ENCODE assay signal across 23 cellular contexts in the genomic region with DNA sequence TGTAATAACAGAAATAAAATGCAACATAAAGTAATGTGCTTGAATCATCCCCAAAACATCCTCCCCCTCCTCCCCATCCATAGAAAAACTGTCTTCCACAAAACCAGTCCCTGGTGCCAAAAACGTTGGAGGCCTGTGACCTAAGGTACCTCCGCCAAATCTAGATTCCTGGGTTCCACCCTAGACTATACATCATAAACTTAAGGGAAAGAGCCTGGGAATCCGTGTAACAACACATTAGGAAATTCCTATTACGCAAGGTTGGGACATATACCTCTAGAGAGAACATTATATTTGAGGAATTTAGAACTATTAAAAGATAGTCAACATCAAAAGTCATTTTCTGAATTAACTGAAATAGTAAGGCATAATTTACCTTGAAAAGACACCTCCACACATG. TPM values are rescaled to one million over a fixed set of nuclear protein-coding genes. Genes with fewer than 3 reads are reported as not detected.
A peak's percentile ranks its signal among the peaks of the same experiment; 100 is the strongest.
DNase-seq lines count a peak whose midpoint lies in the region; ATAC-seq, FAIRE-seq and TF ChIP-seq lines count a peak whose summit lies in the region.
"Had no signal": no experiment of that assay in that cellular context is flagged by ENCODE, and none has a peak within 500 bp of the region (broad histone marks: within the 10 kb centered on the region; RNA-seq: fewer than 3 reads in every experiment).

No MANE protein-coding gene starts in this region.

- no peak for TF ChIP-seq POLR2A in K562 (conservative IDR thresholded peaks at IDR 0.05)

- TF ChIP-seq RAD21 in K562 (CRISPR knock-in tag; conservative IDR thresholded peaks at IDR 0.05 in 1 of 2, IDR thresholded peaks at IDR 0.05 in 1 of 2): no peak

- DNase-seq in MCF 10A (ENCODE audit: unreplicated experiment) (peak; percentile 86), mammary epithelial cell (no peak), K562 (ENCODE audit: extremely low read depth in 1 of 4, low spot score in 3 of 4) (no peak), fibroblast of the aortic adventitia (ENCODE audit: low read depth) (peak; percentile 75), skeletal muscle cell (ENCODE audit: low read depth) (peak; percentile 80), NCI-H1048 (lab: John Stamatoyannopoulos, UW) (no peak), DMS79 treated with DMSO at 0.1 percent for 48 hours (lab: John Stamatoyannopoulos, UW) (no peak)
- DNase-seq: ACHN, DMS53, NCI-H1417 treated with DMSO at 0.1 percent for 48 hours, NCI-H187, NCI-H2107, NCI-H510A, PC-9, RPMI8226, SHP77 treated with DMSO at 0.1 percent for 48 hours had no signal

- CTCF ChIA-PET in MCF 10A (lab: Yijun Ruan, JAX) (interaction anchor here (0.6 to 1.3 kb wide), 2 partner anchors 9 to 42 kb away, joined by 4 read pairs; no protein-coding TSS in a partner anchor), mammary epithelial cell (lab: Charles Lee; ENCODE audit: low non-redundant PET) (no interaction called here), K562 (lab: Yijun Ruan, JAX; ENCODE audit: low intra/inter-chr PET ratio) (interaction anchor here (0.6 kb wide), 1 partner anchor 510 kb away, joined by 3 read pairs; no protein-coding TSS in a partner anchor)

- H3K4me1 Mint-ChIP-seq in MCF 10A (ENCODE audit: insufficient read depth, unreplicated experiment): peaks cover 11% of the 10 kb centered on the region

- no peak overlapping the region for H3K4me2 ChIP-seq in mammary epithelial cell (ENCODE audit: insufficient read depth, low read depth, low read length)
- no peak overlapping the region for H3K4me2 ChIP-seq in K562 (ENCODE audit: insufficient read depth, low read length)
- H3K4me2 ChIP-seq: PC-9 had no signal

- H3K27ac ChIP-seq in mammary epithelial cell (ENCODE audit: insufficient read depth, low read depth, low read length): no peak overlapping the region
- H3K27ac ChIP-seq in K562 (ENCODE audit: extremely low read depth, low read depth, low read length): no peak overlapping the region
- H3K27ac ChIP-seq: 22Rv1, C4-2B, HL-60, PC-9, SK-N-MC had no signal

- TF ChIP-seq EP300 in K562 (IDR thresholded peaks at IDR 0.05; ENCODE audit: low read length): no peak

- in situ Hi-C loops in mammary epithelial cell (cut with MboI; ENCODE audit: low sequenced_read_pairs in 2 of 2) (no loop called here), K562 (cut with MboI) (no loop called here)

- H4K20me1 ChIP-seq in mammary epithelial cell (ENCODE audit: insufficient read depth, low read length) (no peaks in the 10 kb centered on the region), K562 (replicated peaks; ENCODE audit: control insufficient read depth, insufficient read depth, low read length) (no peaks in the 10 kb centered on the region)

- TF ChIP-seq CTCF in MCF 10A (IDR thresholded peaks at IDR 0.05; ENCODE audit: unreplicated experiment) (no peak), mammary epithelial cell (conservative IDR thresholded peaks at IDR 0.05 in 1 of 2, IDR thresholded peaks at IDR 0.05 in 1 of 2; ENCODE audit: extremely low read depth in 1 of 2, insufficient read depth in 1 of 2, low read depth in 1 of 2, low read length in 2 of 2) (no peak), K562 (IDR thresholded peaks at IDR 0.05 in 2 of 3, conservative IDR thresholded peaks at IDR 0.05 in 1 of 3; ENCODE audit: insufficient read depth in 2 of 3, low read depth in 1 of 3, low read length in 3 of 3) (no peak), fibroblast of the aortic adventitia (IDR thresholded peaks at IDR 0.05; ENCODE audit: insufficient read depth, low read length) (no peak)

- H3K4me1 ChIP-seq in mammary epithelial cell (ENCODE audit: insufficient read depth, low read length) (no peaks in the 10 kb centered on the region), K562 (replicated peaks in 1 of 2; ENCODE audit: control insufficient read depth in 2 of 2, insufficient read depth in 2 of 2, low read length in 2 of 2) (peaks cover 0 to 6% of the 10 kb centered on the region in 2 experiments; a peak in 2 of 5 replicates)

- intact Hi-C loops in MCF 10A (cut with micrococcal nuclease): no loop called here
- intact Hi-C loops in mammary epithelial cell (cut with micrococcal nuclease): no loop called here
- intact Hi-C loops in K562 (cut with micrococcal nuclease): no loop called here

- POLR2A ChIA-PET in MCF 10A (lab: Yijun Ruan, JAX) (interaction anchor here (0.7 kb wide), 1 partner anchor 12 kb away, joined by 3 read pairs; no protein-coding TSS in a partner anchor), K562 (lab: Yijun Ruan, JAX) (interaction anchor here (1.2 kb wide), 1 partner anchor 12 kb away, joined by 4 read pairs; no protein-coding TSS in a partner anchor)

- H3K9me3 Mint-ChIP-seq in MCF 10A (ENCODE audit: unreplicated experiment): no peaks in the 10 kb centered on the region

- H2AFZ ChIP-seq in mammary epithelial cell (ENCODE audit: low read depth, low read length) (no peak overlapping the region), K562 (ENCODE audit: low read depth, low read length) (no peak overlapping the region)
- H2AFZ ChIP-seq: PC-9 had no signal

- no peak overlapping the region for H3K4me3 Mint-ChIP-seq in MCF 10A (ENCODE audit: unreplicated experiment)

- H3K27ac Mint-ChIP-seq in MCF 10A (ENCODE audit: low read depth, unreplicated experiment): peak overlapping the region; percentile 61

- 39% methylated on average over 4 of the region's 4 CpGs for WGBS in mammary epithelial cell (ENCODE audit: low coverage, missing lambda C conversion rate)
- 64% methylated on average over 4 of the region's 4 CpGs for WGBS in K562 (ENCODE audit: insufficient coverage, low coverage, missing lambda C conversion rate)

- H3K36me3 ChIP-seq in mammary epithelial cell (ENCODE audit: insufficient read depth, low read length) (peaks cover 4% of the 10 kb centered on the region), K562 (ENCODE audit: control insufficient read depth, insufficient read depth, low read length) (no peaks in the 10 kb centered on the region)

- H3K27me3 Mint-ChIP-seq in MCF 10A (ENCODE audit: insufficient read depth, unreplicated experiment): no peaks in the 10 kb centered on the region

- H3K79me2 ChIP-seq in mammary epithelial cell (ENCODE audit: insufficient read depth, low read length) (peaks cover 83% of the 10 kb centered on the region), K562 (ENCODE audit: control insufficient read depth, insufficient read depth, low read length) (peaks cover 23% of the 10 kb centered on the region)

- no peak overlapping the region for H3K9ac ChIP-seq in mammary epithelial cell (ENCODE audit: insufficient read depth, low read length)
- no peak overlapping the region for H3K9ac ChIP-seq in K562 (ENCODE audit: insufficient read depth in 1 of 2, low read depth in 2 of 2, low read length in 2 of 2)

- no peak overlapping the region for H3K4me3 ChIP-seq in mammary epithelial cell (replicated peaks in 1 of 3; ENCODE audit: insufficient read depth in 1 of 3, low read depth in 2 of 3, low read length in 3 of 3)
- no peak overlapping the region for H3K4me3 ChIP-seq in K562
- no peak overlapping the region for H3K4me3 ChIP-seq in fibroblast of the aortic adventitia (ENCODE audit: low read depth, low read length)
- H3K4me3 ChIP-seq in skeletal muscle cell (ENCODE audit: low read depth, low read length): no peak overlapping the region
- H3K4me3 ChIP-seq: PC-9, SK-N-MC had no signal

- ATAC-seq in K562 (no peak), HG02884 (IDR thresholded peaks at IDR 0.05; ENCODE audit: unreplicated experiment) (no peak)

- no peaks in the 10 kb centered on the region for H3K9me3 ChIP-seq in mammary epithelial cell (replicated peaks; ENCODE audit: insufficient read depth, low read length)
- no peaks in the 10 kb centered on the region for H3K9me3 ChIP-seq in K562 (replicated peaks; ENCODE audit: control insufficient read depth, insufficient read depth, low read depth, low read length)

- H3K27me3 ChIP-seq in mammary epithelial cell (ENCODE audit: insufficient read depth, low read length): no peaks in the 10 kb centered on the region
- H3K27me3 ChIP-seq in K562 (ENCODE audit: control insufficient read depth in 2 of 2, insufficient read depth in 2 of 2, low read length in 2 of 2): no peaks in the 10 kb centered on the region

- H3K36me3 Mint-ChIP-seq in MCF 10A (ENCODE audit: insufficient read depth, unreplicated experiment): peaks cover 8% of the 10 kb centered on the region

- H3K9me1 ChIP-seq in K562 (ENCODE audit: control insufficient read depth, insufficient read depth, low read length): no peaks in the 10 kb centered on the region

- BruUV-seq in MCF 10A (replicated peaks; lab: Mats Ljungman, UMichigan): no TSS peak
- BruUV-seq in mammary epithelial cell (replicated peaks; lab: Mats Ljungman, UMichigan): no TSS peak
- no TSS peak for BruUV-seq in K562 (replicated peaks; lab: Mats Ljungman, UMichigan)

- FAIRE-seq in K562 (lab: Jason Lieb, UNC): no peak
- FAIRE-seq: D721Med, H54 had no signal

- dilution Hi-C loops in mammary epithelial cell (cut with HindIII; ENCODE audit: low sequenced_read_pairs): no loop called here

TF ChIP-seq in K562, 482 proteins besides CTCF, POLR2A, EP300 and RAD21 (continues in another document):
- TF ChIP-seq HNRNPLL (IDR thresholded peaks at IDR 0.05; ENCODE audit: low read depth, low read length, poor library complexity, severe bottlenecking) (no peak), STAT5B (CRISPR knock-in tag; IDR thresholded peaks at IDR 0.05) (no peak)

RNA-seq across cellular contexts. Expression of a gene that starts 38.0 kb away (rescaled TPM):
- total RNA-seq in MCF 10A (2022) (32.6 and 43.7 TPM in 2 replicates), mammary epithelial cell (10 to 100 TPM; 11.2 to 54.1 TPM), K562 (2014; rRNA removed) (2.9 and 4.2 TPM in 2 replicates), K562 (2014; rRNA removed; fragmentation: Illumina TruSeq; extraction: Trizol) (7.1 and 8.3 TPM in 2 replicates), K562 (2015; rRNA removed; fragmentation: Illumina TruSeq; extraction: Trizol) (6.9 and 7.4 TPM in 2 replicates), K562 (2021) (21.6 and 23.8 TPM in 2 replicates), fibroblast of the aortic adventitia (ENCODE audit: low replicate concordance) (15.9 and 18.3 TPM in 2 replicates)
- polyA plus RNA-seq in mammary epithelial cell (18.7 TPM), K562 (2011; rRNA removed) (6.4 and 7.4 TPM in 2 replicates), K562 (2014; fragmentation: Illumina TruSeq; extraction: Trizol) (28.6 and 32.1 TPM in 2 replicates), K562 (2014; fragmentation: Nextera tagmentation; extraction: Ambion mirVana) (1 to 10 TPM; 3.8 to 5.3 TPM), K562 (2014; rRNA removed) (6.2 and 6.6 TPM in 2 replicates)
- 69.0 TPM for polyA minus RNA-seq in mammary epithelial cell
- total RNA-seq in K562 (2011; cell fraction: chromatin; rRNA removed; ENCODE audit: low replicate concordance): 25.1 and 48.4 TPM in 2 replicates
- 15.8 and 16.1 TPM in 2 replicates for total RNA-seq in K562 (2011; cell fraction: nucleolus; rRNA removed)
- total RNA-seq in K562 (2011; cell fraction: nucleoplasm; rRNA removed): 39.8 and 62.4 TPM in 2 replicates
- polyA plus RNA-seq in K562 (2011; cell fraction: cytosol; rRNA removed): 10.3 and 12.7 TPM in 2 replicates
- 7.9 and 10.3 TPM in 2 replicates for polyA plus RNA-seq in K562 (2011; cell fraction: nucleus; rRNA removed)
- 9.3 and 23.9 TPM in 2 replicates for polyA plus RNA-seq in K562 (2012)
- polyA minus RNA-seq in K562 (2011; rRNA and poly(A)+ RNA removed): 13.7 and 19.4 TPM in 2 replicates
- polyA minus RNA-seq in K562 (2011; cell fraction: cytosol; rRNA and poly(A)+ RNA removed): 14.9 and 19.3 TPM in 2 replicates
- 6.1 and 6.2 TPM in 2 replicates for polyA minus RNA-seq in K562 (2011; cell fraction: nucleus; rRNA and poly(A)+ RNA removed)

Comparison
In these comparisons a context has a peak if more than half of its experiments do, and no peak if none do; other contexts are left out.
1. DNase-seq: peak in MCF 10A (single experiment), fibroblast of the aortic adventitia (single experiment) and skeletal muscle cell (single experiment); none in mammary epithelial cell (single experiment), K562 (0 of 4), NCI-H1048 (single experiment) and DMS79 treated with DMSO at 0.1 percent for 48 hours (single experiment).